Comparison of ENCODE assay signal across 20 cellular contexts in genomic region chr9:130885422-130886375, GRCh38. TPM values are rescaled to one million over a fixed set of nuclear protein-coding genes. Genes with fewer than 3 reads are reported as not detected.
DNase-seq lines count a peak whose midpoint lies in the region; ATAC-seq and TF ChIP-seq lines count a peak whose summit lies in the region.
"Had no signal": no experiment of that assay in that cellular context is flagged by ENCODE, and none has a peak within 500 bp of the region (broad histone marks: within the 10 kb centered on the region; RNA-seq: fewer than 3 reads in every experiment).

No MANE protein-coding gene starts in this region.

- H4K12ac ChIP-seq in trophoblast cell (ENCODE audit: low read depth, low read length), result no peak overlapping the region

- POLR2A ChIA-PET in SK-N-SH (lab: Yijun Ruan, JAX), result no interaction called here

- DNase-seq in SK-N-SH (no peak), RWPE2 (ENCODE audit: low spot score) (no peak), esophagus squamous epithelium (lab: John Stamatoyannopoulos, UW) (no peak), trophoblast cell (peak; percentile 89 to 93), nucleus accumbens (lab: John Stamatoyannopoulos, UW) (no peak), dedifferentiated amniotic fluid mesenchymal stem cell (ENCODE audit: extremely low spot score) (no peak)
- DNase-seq: activated CD4-positive, CD25-positive, alpha-beta regulatory T cell treated with anti-CD3 and anti-CD28 coated beads, Interleukin-2, amount 50 U/mL, for 72 hours; activated naive CD8-positive, alpha-beta T cell treated with anti-CD3 and anti-CD28 coated beads, Interleukin-2, amount 50 U/mL, for 24 hours; H7; MM.1S; NCI-H1694 treated with DMSO at 0.1 percent for 48 hours; SHP77 treated with DMSO at 0.1 percent for 48 hours; stimulated activated CD4-positive, alpha-beta T cell treated with anti-CD3 and anti-CD28 coated beads, Interleukin-4, amount 100 ng/mL, for 1 hour had no signal

- TF ChIP-seq RAD21 in SK-N-SH (IDR thresholded peaks at IDR 0.05; ENCODE audit: low read length), result no peak

- CTCF ChIA-PET in SK-N-SH (lab: Yijun Ruan, JAX), result interaction anchor here (0.8 to 3.9 kb wide), 4 partner anchors 15 to 116 kb away, joined by 3 to 17 read pairs (median 3); no protein-coding TSS in a partner anchor

- no peak for TF ChIP-seq POLR2A in esophagus squamous epithelium (IDR thresholded peaks at IDR 0.05)

- H3K27ac ChIP-seq in SK-N-SH (ENCODE audit: low read depth in 2 of 2, low read length in 1 of 2) (peak overlapping the region in 1 of 2 experiments; percentile 31; a peak in 1 of 4 replicates), RWPE2 (ENCODE audit: poor library complexity, severe bottlenecking) (peak overlapping the region; percentile 22), esophagus squamous epithelium (peak overlapping the region in 3 of 4 donors; percentile 51 to 72 (median 60)), trophoblast cell (ENCODE audit: low read depth, low read length) (peak overlapping the region; percentile 48)
- H3K27ac ChIP-seq: 22Rv1; BLaER1 treated with 17β-estradiol and CSF1 and Interleukin-3, amounts not matched to agents 10 nM and 100 nM had no signal

- intact Hi-C loops in esophagus squamous epithelium (cut with DNase I), result no loop called here

- peak overlapping the region; percentile 52 for H2BK5ac ChIP-seq in trophoblast cell (ENCODE audit: low read depth, low read length, poor library complexity)

- no peak overlapping the region for H3K4me2 ChIP-seq in SK-N-SH
- H3K4me2 ChIP-seq in trophoblast cell (ENCODE audit: low read length), result no peak overlapping the region
- H3K4me2 ChIP-seq: BLaER1 treated with 17β-estradiol and CSF1 and Interleukin-3, amounts not matched to agents 10 nM and 100 nM had no signal

- TF ChIP-seq EP300 in SK-N-SH (IDR thresholded peaks at IDR 0.05; ENCODE audit: borderline replicate concordance in 1 of 2, low read depth in 1 of 2, low read length in 1 of 2), result no peak

- H3K23ac ChIP-seq in trophoblast cell (ENCODE audit: low read length), result no peak overlapping the region

- H2AFZ ChIP-seq in SK-N-SH (ENCODE audit: low read depth) (no peak overlapping the region), trophoblast cell (ENCODE audit: insufficient read depth, low read length, poor library complexity) (no peak overlapping the region)

- H3K36me3 ChIP-seq in SK-N-SH (replicated peaks in 1 of 2; ENCODE audit: control insufficient read depth in 1 of 2, insufficient read depth in 2 of 2, low read length in 1 of 2), result peaks cover 39 to 81% of the 10 kb centered on the region in 2 experiments
- H3K36me3 ChIP-seq in RWPE2 (ENCODE audit: low read depth), result peaks cover 71% of the 10 kb centered on the region
- peaks cover 46 to 100% (median 68%) of the 10 kb centered on the region in 3 donors for H3K36me3 ChIP-seq in esophagus squamous epithelium
- H3K36me3 ChIP-seq in trophoblast cell (ENCODE audit: control insufficient read depth in 1 of 2, insufficient read depth in 2 of 2, low read length in 2 of 2), result peaks cover 63 to 79% of the 10 kb centered on the region in 2 experiments

- H3K4me3 ChIP-seq in SK-N-SH (ENCODE audit: low read depth in 2 of 2, low read length in 1 of 2) (no peak overlapping the region), RWPE2 (ENCODE audit: severe bottlenecking) (no peak overlapping the region), esophagus squamous epithelium (no peak overlapping the region), trophoblast cell (ENCODE audit: low read depth, low read length) (no peak overlapping the region)
- H3K4me3 ChIP-seq: BLaER1 treated with 17β-estradiol and CSF1 and Interleukin-3, amounts not matched to agents 10 nM and 100 nM had no signal

- H3K14ac ChIP-seq in trophoblast cell (ENCODE audit: low read length), result peak overlapping the region; percentile 12

- H3K79me2 ChIP-seq in SK-N-SH (ENCODE audit: insufficient read depth) (peaks cover 26% of the 10 kb centered on the region; the same call in 1 of the 2 replicates), trophoblast cell (ENCODE audit: control insufficient read depth, insufficient read depth, low read length, poor library complexity) (peaks cover 2% of the 10 kb centered on the region)

- H4K91ac ChIP-seq in trophoblast cell (ENCODE audit: low read depth, low read length), result peak overlapping the region; percentile 74

- H4K8ac ChIP-seq in trophoblast cell (ENCODE audit: low read depth, low read length), result peak overlapping the region; percentile 10

- H2BK120ac ChIP-seq in trophoblast cell (ENCODE audit: insufficient read depth, low read length, poor library complexity), result peak overlapping the region; percentile 49

- peaks cover 42% of the 10 kb centered on the region for H4K20me1 ChIP-seq in SK-N-SH (ENCODE audit: insufficient read depth)

- no peak for ATAC-seq in SK-N-SH treated with all-trans-retinoic acid at 6 μM for 48 hours
- peak; percentile 43 for ATAC-seq in RWPE2 (ENCODE audit: low read depth)
- ATAC-seq in HG03175 (IDR thresholded peaks at IDR 0.05; ENCODE audit: unreplicated experiment), result no peak
- ATAC-seq: activated naive CD8-positive, alpha-beta T cell treated with anti-CD3 and anti-CD28 coated beads, Interleukin-2, amount 50 U/mL, for 24 hours had no signal

- H3K18ac ChIP-seq in trophoblast cell (ENCODE audit: low read length), result peak overlapping the region; percentile 23

- H3K9me3 ChIP-seq in SK-N-SH (no peaks in the 10 kb centered on the region), RWPE2 (ENCODE audit: severe bottlenecking) (peaks cover 19% of the 10 kb centered on the region), esophagus squamous epithelium (no peaks in the 10 kb centered on the region), trophoblast cell (ENCODE audit: insufficient read depth, low read depth, low read length) (peaks cover 8% of the 10 kb centered on the region)
- H3K9me3 ChIP-seq: BLaER1 treated with 17β-estradiol and CSF1 and Interleukin-3, amounts not matched to agents 10 nM and 100 nM had no signal

- 90% methylated on average over 24 of the region's 38 CpGs for WGBS in SK-N-SH (ENCODE audit: low lambda C conversion rate)
- WGBS in esophagus squamous epithelium, 2 donors, result 62 to 72% methylated on average over 22 to 35 of the region's 38 CpGs
- WGBS in trophoblast cell (ENCODE audit: extremely low coverage, insufficient coverage, insufficient read length), result no CpG with 5 or more reads among the region's 38 CpGs

- H3K9ac ChIP-seq in SK-N-SH, result no peak overlapping the region
- no peak overlapping the region for H3K9ac ChIP-seq in trophoblast cell (ENCODE audit: low read length)
- H3K9ac ChIP-seq: BLaER1 treated with 17β-estradiol and CSF1 and Interleukin-3, amounts not matched to agents 10 nM and 100 nM had no signal

- no peaks in the 10 kb centered on the region for H3K9me2 ChIP-seq in SK-N-SH

- H3K27me3 ChIP-seq in SK-N-SH (ENCODE audit: insufficient read depth) (no peaks in the 10 kb centered on the region), RWPE2 (ENCODE audit: insufficient read depth, poor library complexity, severe bottlenecking) (no peaks in the 10 kb centered on the region), esophagus squamous epithelium (no peaks in the 10 kb centered on the region), trophoblast cell (ENCODE audit: insufficient read depth, low read length) (no peaks in the 10 kb centered on the region)
- H3K27me3 ChIP-seq: BLaER1 treated with 17β-estradiol and CSF1 and Interleukin-3, amounts not matched to agents 10 nM and 100 nM had no signal

- peak overlapping the region; percentile 3 for H2AK5ac ChIP-seq in trophoblast cell (ENCODE audit: low read length)

- no peak overlapping the region for H3K4ac ChIP-seq in trophoblast cell (ENCODE audit: low read depth, low read length)

- H3F3A ChIP-seq in SK-N-SH (replicated peaks; ENCODE audit: insufficient read depth), result no peaks in the 10 kb centered on the region

- TF ChIP-seq CTCF in SK-N-SH (IDR thresholded peaks at IDR 0.05), result no peak
- TF ChIP-seq CTCF in RWPE2 (IDR thresholded peaks at IDR 0.05; ENCODE audit: poor library complexity, severe bottlenecking), result no peak
- TF ChIP-seq CTCF in esophagus squamous epithelium (IDR thresholded peaks at IDR 0.05), result no peak

- H3K4me1 ChIP-seq in SK-N-SH (ENCODE audit: control insufficient read depth in 1 of 2, insufficient read depth in 2 of 2, low read depth in 1 of 2, low read length in 1 of 2) (no peaks in the 10 kb centered on the region; a peak in 1 of 4 replicates), RWPE2 (ENCODE audit: insufficient read depth, poor library complexity, severe bottlenecking) (peaks cover 9% of the 10 kb centered on the region), esophagus squamous epithelium (peaks cover 0 to 34% (median 8%) of the 10 kb centered on the region in 3 donors), trophoblast cell (ENCODE audit: control insufficient read depth in 1 of 2, insufficient read depth in 2 of 2, low read length in 2 of 2) (peaks cover 16 to 17% of the 10 kb centered on the region in 2 experiments)

- peak overlapping the region; percentile 29 for H2BK12ac ChIP-seq in trophoblast cell (ENCODE audit: low read length)

- peaks cover 21% of the 10 kb centered on the region for H3K79me1 ChIP-seq in trophoblast cell (ENCODE audit: low read length)

TF ChIP-seq in SK-N-SH, 30 proteins besides CTCF, POLR2A, EP300 and RAD21 (continues in another document):
- TF ChIP-seq ELF1 (IDR thresholded peaks at IDR 0.05) (no peak), RFX5 (IDR thresholded peaks at IDR 0.05; ENCODE audit: low read length) (0 out of 2 replicates have a peak, but pooled peaks have one; percentile 21)

TF ChIP-seq in SK-N-SH treated with all-trans-retinoic acid at 6 μM for 48 hours, 23 proteins besides CTCF, POLR2A, EP300 and RAD21 (continues in another document):
- TF ChIP-seq ZFP30 (CRISPR knock-in tag; IDR thresholded peaks at IDR 0.05), result no peak

RNA-seq across cellular contexts. Expression of gene QRFP, which starts 10.9 kb away (rescaled TPM):
- polyA plus RNA-seq in SK-N-SH (2012; rRNA removed), result not detected in 2 replicates
- polyA plus RNA-seq in SK-N-SH (2012; cell fraction: cytosol; rRNA removed), result not detected in 2 replicates
- polyA plus RNA-seq in SK-N-SH (2012; cell fraction: nucleus; rRNA removed), result not detected in 2 replicates
- total RNA-seq in esophagus squamous epithelium, result under 1 TPM in 1 of 4 donors, not detected in 3; 0.18 TPM
- polyA plus RNA-seq in trophoblast cell (2013), result 0.10 and 0.11 TPM in 2 replicates
- total RNA-seq: endothelial cell of umbilical vein; H7; NCI-H460; T-helper 2 cell treated with Interferon-gamma antibody and Interleukin-4, amounts not matched to agents 100 ng/mL and 5 ng/mL, for 36 hours had no signal
- polyA plus RNA-seq: endothelial cell of umbilical vein had no signal

RNA-seq across cellular contexts. Expression of gene ABL1, which starts 50.6 kb away (rescaled TPM):
- 23.5 and 24.6 TPM in 2 replicates for polyA plus RNA-seq in SK-N-SH (2012; rRNA removed)
- 16.8 and 22.1 TPM in 2 replicates for polyA plus RNA-seq in SK-N-SH (2012; cell fraction: cytosol; rRNA removed)
- polyA plus RNA-seq in SK-N-SH (2012; cell fraction: nucleus; rRNA removed), result 46.2 and 46.5 TPM in 2 replicates
- 10 to 100 TPM; 22.1 to 51.7 (median 27.1) TPM for total RNA-seq in esophagus squamous epithelium
- 25.7 and 27.9 TPM in 2 replicates for polyA plus RNA-seq in trophoblast cell (2013)

RNA-seq across cellular contexts. Expression of gene FIBCD1, which starts 53.3 kb away (rescaled TPM):
- 0.86 and 1.3 TPM in 2 replicates for polyA plus RNA-seq in SK-N-SH (2012; rRNA removed)
- 0.13 and 0.33 TPM in 2 replicates for polyA plus RNA-seq in SK-N-SH (2012; cell fraction: cytosol; rRNA removed)
- polyA plus RNA-seq in SK-N-SH (2012; cell fraction: nucleus; rRNA removed), result 1.2 and 1.3 TPM in 2 replicates
- total RNA-seq in esophagus squamous epithelium, result not detected
- 83.3 and 85.3 TPM in 2 replicates for polyA plus RNA-seq in trophoblast cell (2013)
- total RNA-seq: endothelial cell of umbilical vein; T-helper 2 cell treated with Interferon-gamma antibody and Interleukin-4, amounts not matched to agents 100 ng/mL and 5 ng/mL, for 36 hours had no signal

Comparison
In these comparisons a context has a peak if more than half of its experiments do, and no peak if none do; other contexts are left out.
1. DNase-seq: peak in trophoblast cell (2 of 2); none in SK-N-SH (single experiment), RWPE2 (single experiment), esophagus squamous epithelium (single experiment), nucleus accumbens (0 of 56) and dedifferentiated amniotic fluid mesenchymal stem cell (single experiment).